8 cellular contexts compared by ENCODE assay signal in the genomic region with DNA sequence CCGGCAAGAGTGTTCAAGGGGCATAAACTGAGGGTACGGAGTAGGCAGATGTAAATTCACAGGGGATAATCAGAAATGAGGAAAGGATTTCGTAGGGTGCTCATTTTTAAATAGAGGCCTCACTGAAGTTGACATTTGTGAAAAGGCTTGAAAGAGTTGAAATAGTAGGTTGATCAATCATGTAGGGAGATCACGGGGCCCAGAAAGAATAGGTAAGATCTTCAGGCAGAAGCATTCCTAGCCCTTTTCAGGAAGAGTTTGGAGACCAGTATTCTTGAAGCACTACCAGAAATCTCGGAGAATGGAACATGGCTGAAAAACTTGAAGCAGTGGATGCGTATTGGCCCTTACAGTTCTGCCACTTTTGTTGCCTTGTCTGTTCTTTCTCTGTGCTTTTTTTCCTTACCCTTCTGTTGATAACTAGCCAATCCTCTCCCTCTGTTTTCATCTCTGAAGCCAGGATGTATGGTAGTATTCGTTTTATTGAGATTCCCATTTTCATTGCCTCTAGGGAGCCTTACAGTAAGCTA. TPM values are rescaled to one million over a fixed set of nuclear protein-coding genes. Genes with fewer than 3 reads are reported as not detected.
DNase-seq lines count a peak whose midpoint lies in the region; ATAC-seq and TF ChIP-seq lines count a peak whose summit lies in the region.

No MANE protein-coding gene starts in this region.

- H3K9ac ChIP-seq in duodenal mucosa (ENCODE audit: low read depth in 1 of 2, low read length in 2 of 2) = peak overlapping the region; percentile 63 to 99

- peaks cover 4 to 10% of the 10 kb centered on the region in 2 donors for H3K4me1 ChIP-seq in duodenal mucosa (ENCODE audit: control insufficient read depth in 1 of 2, insufficient read depth in 2 of 2, low read length in 2 of 2)
- H3K4me1 ChIP-seq in neuron (ENCODE audit: insufficient read depth, low read length) = peaks cover 13% of the 10 kb centered on the region

- H3K4me3 ChIP-seq in H7 (ENCODE audit: insufficient read depth, low read depth, low read length) (peak overlapping the region; percentile 39), duodenal mucosa (ENCODE audit: low read depth in 1 of 2, low read length in 2 of 2) (peak overlapping the region; percentile 98), neuron (ENCODE audit: low read length) (peak overlapping the region; percentile 79)

- no peak for TF ChIP-seq POLR2A in GM18505 (IDR thresholded peaks at IDR 0.05; ENCODE audit: borderline replicate concordance, extremely low read depth, insufficient read depth, insufficient read length)

- H3K36me3 ChIP-seq in H7 (replicated peaks; ENCODE audit: control insufficient read depth, insufficient read depth, low read length) (peaks cover 4% of the 10 kb centered on the region), duodenal mucosa (ENCODE audit: control insufficient read depth in 1 of 2, insufficient read depth in 2 of 2, low read length in 2 of 2) (peaks cover 14 to 21% of the 10 kb centered on the region in 2 donors), neuron (ENCODE audit: insufficient read depth, low read length) (peaks cover 23% of the 10 kb centered on the region)

- H3K27me3 ChIP-seq in H7 (ENCODE audit: control insufficient read depth, insufficient read depth, low read length) (no peaks in the 10 kb centered on the region), duodenal mucosa (ENCODE audit: control insufficient read depth in 1 of 2, insufficient read depth in 2 of 2, low read length in 2 of 2) (no peaks in the 10 kb centered on the region), neuron (ENCODE audit: insufficient read depth, low read length) (no peaks in the 10 kb centered on the region)

- H3K9me3 ChIP-seq in duodenal mucosa (ENCODE audit: control insufficient read depth in 1 of 2, low read length in 2 of 2) (no peaks in the 10 kb centered on the region), neuron (ENCODE audit: low read length) (no peaks in the 10 kb centered on the region)

- H3K27ac ChIP-seq in duodenal mucosa (ENCODE audit: low read depth, low read length) = peak overlapping the region; percentile 97

- ATAC-seq in GM18505 (IDR thresholded peaks at IDR 0.05; ENCODE audit: unreplicated experiment) (peak; percentile 5), esophagus mucosa (no peak)

- no peak for DNase-seq in H7
- peak; percentile 34 for DNase-seq in NCI-H146 (lab: John Stamatoyannopoulos, UW)
- no peak for DNase-seq in effector CD8-positive, alpha-beta T cell (lab: John Stamatoyannopoulos, UW)
- no peak for DNase-seq in cerebellar nuclear complex (lab: John Stamatoyannopoulos, UW)

- H2AFZ ChIP-seq in neuron (ENCODE audit: low read depth, low read length) = peak overlapping the region; percentile 83

RNA-seq across cellular contexts. Expression of gene CCNH, which starts 0.5 kb away (rescaled TPM):
- 44.3 and 54.4 TPM in 2 replicates for total RNA-seq in H7 (2014; rRNA removed; shearing (Covaris generic))
- 22.5 TPM for total RNA-seq in esophagus mucosa

Comparison
In these comparisons a context has a peak if more than half of its experiments do, and no peak if none do; other contexts are left out.
1. H3K4me3 ChIP-seq: peak in every context shown above with its lines; median percentile 98 in duodenal mucosa; 79 in neuron; 39 in H7.